8 cellular contexts compared by ENCODE assay signal in the genomic region with DNA sequence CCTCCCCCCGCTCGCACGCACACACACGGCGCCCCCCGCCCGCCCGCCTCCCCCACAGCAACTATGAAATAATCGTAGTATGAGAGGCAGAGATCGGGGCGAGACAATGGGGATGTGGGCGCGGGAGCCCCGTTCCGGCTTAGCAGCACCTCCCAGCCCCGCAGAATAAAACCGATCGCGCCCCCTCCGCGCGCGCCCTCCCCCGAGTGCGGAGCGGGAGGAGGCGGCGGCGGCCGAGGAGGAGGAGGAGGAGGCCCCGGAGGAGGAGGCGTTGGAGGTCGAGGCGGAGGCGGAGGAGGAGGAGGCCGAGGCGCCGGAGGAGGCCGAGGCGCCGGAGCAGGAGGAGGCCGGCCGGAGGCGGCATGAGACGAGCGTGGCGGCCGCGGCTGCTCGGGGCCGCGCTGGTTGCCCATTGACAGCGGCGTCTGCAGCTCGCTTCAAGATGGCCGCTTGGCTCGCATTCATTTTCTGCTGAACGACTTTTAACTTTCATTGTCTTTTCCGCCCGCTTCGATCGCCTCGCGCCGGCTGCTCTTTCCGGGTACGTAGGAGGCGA. TPM values are rescaled to one million over a fixed set of nuclear protein-coding genes. Genes with fewer than 3 reads are reported as not detected.
DNase-seq lines count a peak whose midpoint lies in the region; ATAC-seq, FAIRE-seq and TF ChIP-seq lines count a peak whose summit lies in the region.

No MANE protein-coding gene starts in this region.

- peaks cover 32% of the 10 kb centered on the region for H3K4me1 ChIP-seq in A549
- H3K4me1 ChIP-seq in Loucy (ENCODE audit: insufficient read depth, low read length, poor library complexity, severe bottlenecking) = peaks cover 5% of the 10 kb centered on the region
- H3K4me1 ChIP-seq in colonic mucosa = no peaks in the 10 kb centered on the region

- H4K20me1 ChIP-seq in Loucy (ENCODE audit: insufficient read depth, low read length, poor library complexity, severe bottlenecking) = peaks cover 25% of the 10 kb centered on the region

- 3% methylated on average over 40 of the region's 68 CpGs for WGBS in A549 (ENCODE audit: missing lambda C conversion rate)

- DNase-seq in A549 (ENCODE audit: low read depth in 1 of 2, low spot score in 1 of 2) (peak; percentile 46 to 82), colonic mucosa (no peak), mesenteric fat pad (ENCODE audit: low spot score) (no peak)
- DNase-seq in activated CD4-positive, alpha-beta T cell treated with anti-CD3 and anti-CD28 coated beads for 1 hour = peak; percentile 57
- DNase-seq in stimulated activated CD4-positive, alpha-beta T cell treated with anti-CD3 and anti-CD28 coated beads, Interleukin-4, amount 100 ng/mL, for 24 hours = peak; percentile 70

- H2AFZ ChIP-seq in Loucy (ENCODE audit: low read length) = no peak overlapping the region

- no peak; a peak in 1 of 5 replicates for TF ChIP-seq EP300 in A549 (IDR thresholded peaks at IDR 0.05)

- peak overlapping the region; percentile 85 for H3K9ac ChIP-seq in Loucy (ENCODE audit: low read depth, low read length, poor library complexity, severe bottlenecking)
- H3K9ac ChIP-seq in colonic mucosa (ENCODE audit: low read depth in 2 of 2, low read length in 2 of 2) = peak overlapping the region; percentile 63 to 91

- intact Hi-C loops in colonic mucosa (cut with DNase I) = loop anchor here (10.0 kb wide), 1 partner anchor 796 kb away; a partner anchor contains a TSS

- no peak for FAIRE-seq in A549 (lab: Jason Lieb, UNC)

- ATAC-seq in A549 = peak; percentile 66 to 78

- H3K79me2 ChIP-seq in Loucy (ENCODE audit: insufficient read depth, low read length) = peaks cover 82% of the 10 kb centered on the region

- CTCF ChIA-PET in A549 (lab: Yijun Ruan, JAX) = interaction anchor here (1.5 kb wide), 1 partner anchor 310 kb away, joined by 3 read pairs; no protein-coding TSS in a partner anchor

- H3K27me3 ChIP-seq in Loucy (ENCODE audit: insufficient read depth, low read length, poor library complexity, severe bottlenecking) (peaks cover 8% of the 10 kb centered on the region), colonic mucosa (peaks cover 10% of the 10 kb centered on the region), layer of hippocampus (ENCODE audit: control insufficient read depth, insufficient read depth, low read length) (peaks cover 3% of the 10 kb centered on the region)

- no peaks in the 10 kb centered on the region for H3K9me2 ChIP-seq in Loucy (replicated peaks; ENCODE audit: low read depth, low read length)

- H3F3A ChIP-seq in Loucy (ENCODE audit: low read depth) = no peaks in the 10 kb centered on the region

- no peak; a peak in 1 of 5 replicates for TF ChIP-seq RAD21 in A549 (conservative IDR thresholded peaks at IDR 0.05 in 1 of 2, IDR thresholded peaks at IDR 0.05 in 1 of 2)

- peaks cover 8% of the 10 kb centered on the region; the same call in 1 of the 2 replicates for H3K36me3 ChIP-seq in Loucy (ENCODE audit: insufficient read depth, low read length)
- H3K36me3 ChIP-seq in colonic mucosa = no peaks in the 10 kb centered on the region

- TF ChIP-seq CTCF in A549 (IDR thresholded peaks at IDR 0.05) (no peak), GM12875 (IDR thresholded peaks at IDR 0.05; ENCODE audit: borderline replicate concordance, insufficient read depth, low read depth, low read length) (no peak), Loucy (conservative IDR thresholded peaks at IDR 0.05; ENCODE audit: low read length) (no peak), colonic mucosa (IDR thresholded peaks at IDR 0.05) (no peak)

- H3K4me3 ChIP-seq in A549 (peak overlapping the region; percentile 83), GM12875 (ENCODE audit: low read depth, low read length) (peak overlapping the region; percentile 88), Loucy (ENCODE audit: low read length, poor library complexity, severe bottlenecking) (peak overlapping the region; percentile 74), colonic mucosa (peak overlapping the region; percentile 66)

- H3K4me2 ChIP-seq in A549 (peak overlapping the region; percentile 76), Loucy (ENCODE audit: low read depth, low read length, poor library complexity, severe bottlenecking) (no peak overlapping the region)

- POLR2A ChIA-PET in A549 (lab: Yijun Ruan, JAX) = interaction anchor here (2.0 kb wide), 1 partner anchor 92 kb away, joined by 6 read pairs; no protein-coding TSS in a partner anchor

- H3K9me3 ChIP-seq in A549 = no peaks in the 10 kb centered on the region
- no peaks in the 10 kb centered on the region for H3K9me3 ChIP-seq in Loucy (ENCODE audit: insufficient read depth, low read depth, low read length)
- no peaks in the 10 kb centered on the region for H3K9me3 ChIP-seq in colonic mucosa

- TF ChIP-seq POLR2A in A549 (IDR thresholded peaks at IDR 0.05; ENCODE audit: low read length) = peak; percentile 37; the same call in 1 of the 2 replicates

- H3K27ac ChIP-seq in A549 (peak overlapping the region; percentile 89 to 91), colonic mucosa (peak overlapping the region; percentile 84), layer of hippocampus (ENCODE audit: low read depth, low read length) (peak overlapping the region; percentile 96)

TF ChIP-seq in A549, 52 proteins besides CTCF, POLR2A, EP300 and RAD21:
- peak; percentile 87 for TF ChIP-seq PHF8 (IDR thresholded peaks at IDR 0.05; ENCODE audit: borderline replicate concordance, low read depth)
- TF ChIP-seq, protein P1, sequence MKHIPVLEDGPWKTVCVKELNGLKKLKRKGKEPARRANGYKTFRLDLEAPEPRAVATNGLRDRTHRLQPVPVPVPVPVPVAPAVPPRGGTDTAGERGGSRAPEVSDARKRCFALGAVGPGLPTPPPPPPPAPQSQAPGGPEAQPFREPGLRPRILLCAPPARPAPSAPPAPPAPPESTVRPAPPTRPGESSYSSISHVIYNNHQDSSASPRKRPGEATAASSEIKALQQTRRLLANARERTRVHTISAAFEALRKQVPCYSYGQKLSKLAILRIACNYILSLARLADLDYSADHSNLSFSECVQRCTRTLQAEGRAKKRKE (CRISPR knock-in tag; IDR thresholded peaks at IDR 0.05; ENCODE audit: low read depth) = no peak
- TF ChIP-seq JUN (IDR thresholded peaks at IDR 0.05) = peak; percentile 44 to 82; a peak in 2 of 5 replicates
TF ChIP-seq in A549: peak in this region for 2.

RNA-seq across cellular contexts. Expression of a gene that starts 0.3 kb away (rescaled TPM):
- polyA plus RNA-seq in A549 (2011; rRNA removed) (64.3 and 77.3 TPM in 2 replicates), A549 (2017; fragmentation: RNase III; extraction: RNeasy Plus Mini Kit Qiagen cat#74134 plus additional on column Dnase treatment) (40.7 to 50.9 TPM (median 44.4 TPM) in 3 replicates)
- 18.5 and 19.4 TPM in 2 replicates for polyA plus RNA-seq in A549 (2012; cell fraction: cytosol; rRNA removed)
- 11.7 and 13.0 TPM in 2 replicates for polyA plus RNA-seq in A549 (2012; cell fraction: nucleus; rRNA removed)
- 48.9 and 51.1 TPM in 2 replicates for polyA minus RNA-seq in A549 (2011; rRNA and poly(A)+ RNA removed)
- total RNA-seq in colonic mucosa (10 to 100 TPM; 23.5 to 28.6 TPM), mesenteric fat pad (58.1 TPM)

RNA-seq across cellular contexts. Expression of a gene that starts 5.0 kb away (rescaled TPM):
- polyA plus RNA-seq in A549 (2011; rRNA removed) = 70.2 and 70.8 TPM in 2 replicates
- 16.7 and 17.7 TPM in 2 replicates for polyA plus RNA-seq in A549 (2012; cell fraction: cytosol; rRNA removed)
- 6.9 and 11.4 TPM in 2 replicates for polyA plus RNA-seq in A549 (2012; cell fraction: nucleus; rRNA removed)
- polyA plus RNA-seq in A549 (2017; fragmentation: RNase III; extraction: RNeasy Plus Mini Kit Qiagen cat#74134 plus additional on column Dnase treatment) = 42.2 to 47.9 TPM (median 44.8 TPM) in 3 replicates
- 6.2 and 7.2 TPM in 2 replicates for polyA minus RNA-seq in A549 (2011; rRNA and poly(A)+ RNA removed)
- total RNA-seq in colonic mucosa = 10 to 100 TPM; 41.3 to 45.7 TPM
- total RNA-seq in mesenteric fat pad = 46.8 TPM

RNA-seq across cellular contexts. Expression of a gene that starts 24.1 kb away (rescaled TPM):
- polyA plus RNA-seq in A549 (2011; rRNA removed) (0.04 TPM in 1 of 2 replicates, not detected in the other), A549 (2017; fragmentation: RNase III; extraction: RNeasy Plus Mini Kit Qiagen cat#74134 plus additional on column Dnase treatment) (0.05 TPM in 1 of 3 replicates, not detected in the others)
- not detected in 2 replicates for polyA plus RNA-seq in A549 (2012; cell fraction: cytosol; rRNA removed)
- polyA plus RNA-seq in A549 (2012; cell fraction: nucleus; rRNA removed) = 0.05 TPM in 1 of 2 replicates, not detected in the other
- not detected in 2 replicates for polyA minus RNA-seq in A549 (2011; rRNA and poly(A)+ RNA removed)
- total RNA-seq in colonic mucosa (not detected), mesenteric fat pad (0.51 TPM)

Comparison
In these comparisons a context has a peak if more than half of its experiments do, and no peak if none do; other contexts are left out.
1. DNase-seq: peak in A549 (2 of 2), activated CD4-positive, alpha-beta T cell treated with anti-CD3 and anti-CD28 coated beads for 1 hour (single experiment) and stimulated activated CD4-positive, alpha-beta T cell treated with anti-CD3 and anti-CD28 coated beads, Interleukin-4, amount 100 ng/mL, for 24 hours (single experiment); none in colonic mucosa (single experiment) and mesenteric fat pad (single experiment).
2. Peak in every context shown above with its lines, with median percentiles within 50 percentile points of each other: H3K27ac ChIP-seq and H3K4me3 ChIP-seq.